ENCODE assay signal across 3 cellular contexts in genomic region chr2:187996630-187997029, GRCh38.
TF ChIP-seq lines count a peak whose summit lies in the region.

No MANE protein-coding gene starts in this region.

TF ChIP-seq in WTC11, 78 proteins besides CTCF, POLR2A, EP300 and RAD21:
- no peak for TF ChIP-seq NFATC4 (CRISPR knock-in tag; IDR thresholded peaks at IDR 0.05)
- no peak for TF ChIP-seq ZNF219 (CRISPR knock-in tag; IDR thresholded peaks at IDR 0.05; ENCODE audit: borderline replicate concordance)
- TF ChIP-seq GRHL2 (CRISPR knock-in tag; IDR thresholded peaks at IDR 0.05; ENCODE audit: insufficient replicate concordance, severe bottlenecking) = no peak
- TF ChIP-seq SOX15 (CRISPR knock-in tag; IDR thresholded peaks at IDR 0.05) = no peak
- TF ChIP-seq NFE2L1 (CRISPR knock-in tag; IDR thresholded peaks at IDR 0.05) = no peak
TF ChIP-seq in WTC11: peak in this region for 0.

TF ChIP-seq in K562, 482 proteins besides CTCF, POLR2A, EP300 and RAD21:
- TF ChIP-seq SFPQ (IDR thresholded peaks at IDR 0.05; ENCODE audit: low read depth, low read length) (no peak), FUS (optimal IDR thresholded peaks at IDR 0.05; ENCODE audit: low read depth, low read length) (no peak), MYBL2 (IDR thresholded peaks at IDR 0.05; ENCODE audit: low read depth) (no peak), MYBL2 (CRISPR knock-in tag; IDR thresholded peaks at IDR 0.05; ENCODE audit: borderline replicate concordance) (no peak), FOXP4 (CRISPR knock-in tag; IDR thresholded peaks at IDR 0.05; ENCODE audit: borderline replicate concordance) (no peak), ZNF57 (CRISPR knock-in tag; IDR thresholded peaks at IDR 0.05) (no peak), ZNF696 (CRISPR knock-in tag; conservative IDR thresholded peaks at IDR 0.05) (no peak), RBM17 (IDR thresholded peaks at IDR 0.05; ENCODE audit: borderline replicate concordance, low read depth, low read length) (no peak), POLR3A (IDR thresholded peaks at IDR 0.05; ENCODE audit: borderline replicate concordance, extremely low read depth, insufficient read depth, insufficient read length) (no peak), ZNF24 (IDR thresholded peaks at IDR 0.05) (0 out of 2 replicates have a peak, but pooled peaks have one; percentile 52)

TF ChIP-seq in H1, 55 proteins besides CTCF, POLR2A, EP300 and RAD21 (continued from another document):
- TF ChIP-seq GABPA (IDR thresholded peaks at IDR 0.05; ENCODE audit: borderline replicate concordance, insufficient read depth, low read length) = no peak
- no peak for TF ChIP-seq CBX8 (IDR thresholded peaks at IDR 0.05; ENCODE audit: borderline replicate concordance, low read depth, low read length)
- no peak for TF ChIP-seq CTBP2 (IDR thresholded peaks at IDR 0.05; ENCODE audit: borderline replicate concordance, insufficient read depth, insufficient read length, low read length)
- no peak for TF ChIP-seq KDM5A (IDR thresholded peaks at IDR 0.05; ENCODE audit: low read length)
- TF ChIP-seq RXRA (IDR thresholded peaks at IDR 0.05; ENCODE audit: insufficient read depth, low read depth, low read length) = no peak
- TF ChIP-seq JUND (IDR thresholded peaks at IDR 0.05; ENCODE audit: low read length) = no peak
- no peak for TF ChIP-seq CHD1 (IDR thresholded peaks at IDR 0.05; ENCODE audit: low read depth, low read length)
